ENCODE assay signal across 17 cellular contexts in genomic region chr7:132488634-132489302, GRCh38.
DNase-seq lines count a peak whose midpoint lies in the region; ATAC-seq and FAIRE-seq lines count a peak whose summit lies in the region.
"Had no signal": no experiment of that assay in that cellular context is flagged by ENCODE, and none has a peak within 500 bp of the region (broad histone marks: within the 10 kb centered on the region; RNA-seq: fewer than 3 reads in every experiment).

No MANE protein-coding gene starts in this region.

- DNase-seq in activated naive CD8-positive, alpha-beta T cell treated with anti-CD3 and anti-CD28 coated beads for 36 hours, result no peak
- DNase-seq in OCI-M1 (lab: John Stamatoyannopoulos, UW) (peak; percentile 6), fibroblast of peridontal ligament (ENCODE audit: extremely low read depth) (peak; percentile 46), urothelium cell line (ENCODE audit: low spot score) (peak; percentile 13), amygdala (lab: John Stamatoyannopoulos, UW) (no peak)
- DNase-seq: activated CD4-positive, alpha-beta T cell treated with anti-CD3 and anti-CD28 coated beads for 1 hour; activated CD8-positive, alpha-beta memory T cell treated with anti-CD3 and anti-CD28 coated beads, Interleukin-2, amount 10 ng/mL, durations not matched to agents 7 days and 5 days; anterior cingulate cortex; hippocampal formation; mesendoderm; NCI-H2081; NCI-H524 treated with DMSO at 0.1 percent for 48 hours; stimulated activated CD8-positive, alpha-beta memory T cell treated with anti-CD3 and anti-CD28 coated beads, Interleukin-4, amount 100 ng/mL, for 48 hours had no signal

- no peak overlapping the region for H3K4me3 Mint-ChIP-seq in activated naive CD8-positive, alpha-beta T cell
- no peak overlapping the region for H3K4me3 Mint-ChIP-seq in activated naive CD8-positive, alpha-beta T cell treated with anti-CD3 and anti-CD28 coated beads for 36 hours
- H3K4me3 Mint-ChIP-seq: activated CD8-positive, alpha-beta memory T cell treated with anti-CD3 and anti-CD28 coated beads, Interleukin-2, amount 10 ng/mL, durations not matched to agents 7 days and 5 days; nephron had no signal

- peak overlapping the region; percentile 0 for H3K27ac Mint-ChIP-seq in activated naive CD8-positive, alpha-beta T cell
- H3K27ac Mint-ChIP-seq in activated naive CD8-positive, alpha-beta T cell treated with anti-CD3 and anti-CD28 coated beads for 36 hours, result no peak overlapping the region
- H3K27ac Mint-ChIP-seq: activated CD8-positive, alpha-beta memory T cell treated with anti-CD3 and anti-CD28 coated beads, Interleukin-2, amount 10 ng/mL, durations not matched to agents 7 days and 5 days had no signal

- no peak for FAIRE-seq in urothelium cell line (lab: Jason Lieb, UNC)

- peaks cover 57% of the 10 kb centered on the region for H3K4me1 Mint-ChIP-seq in activated naive CD8-positive, alpha-beta T cell (ENCODE audit: low read depth)
- peaks cover 40% of the 10 kb centered on the region for H3K4me1 Mint-ChIP-seq in activated naive CD8-positive, alpha-beta T cell treated with anti-CD3 and anti-CD28 coated beads for 36 hours

- no peaks in the 10 kb centered on the region for H3K27me3 Mint-ChIP-seq in activated naive CD8-positive, alpha-beta T cell
- H3K27me3 Mint-ChIP-seq in activated naive CD8-positive, alpha-beta T cell treated with anti-CD3 and anti-CD28 coated beads for 36 hours, result no peaks in the 10 kb centered on the region

- no peaks in the 10 kb centered on the region for H3K9me3 Mint-ChIP-seq in activated naive CD8-positive, alpha-beta T cell (ENCODE audit: low read depth)
- H3K9me3 Mint-ChIP-seq in activated naive CD8-positive, alpha-beta T cell treated with anti-CD3 and anti-CD28 coated beads for 36 hours, result no peaks in the 10 kb centered on the region
- H3K9me3 Mint-ChIP-seq: nephron had no signal

- ATAC-seq in activated CD4-positive, CD25-positive, alpha-beta regulatory T cell treated with anti-CD3 and anti-CD28 coated beads, Interleukin-2, amount 50 U/mL, for 24 hours, result no peak
- no peak for ATAC-seq in HG03108 (IDR thresholded peaks at IDR 0.05; ENCODE audit: unreplicated experiment)
- ATAC-seq: activated CD8-positive, alpha-beta memory T cell treated with anti-CD3 and anti-CD28 coated beads, Interleukin-2, amount 10 ng/mL, durations not matched to agents 7 days and 5 days had no signal

- no peaks in the 10 kb centered on the region for H3K36me3 Mint-ChIP-seq in activated naive CD8-positive, alpha-beta T cell
- H3K36me3 Mint-ChIP-seq in activated naive CD8-positive, alpha-beta T cell treated with anti-CD3 and anti-CD28 coated beads for 36 hours, result no peaks in the 10 kb centered on the region
- H3K36me3 Mint-ChIP-seq: activated CD8-positive, alpha-beta memory T cell treated with anti-CD3 and anti-CD28 coated beads, Interleukin-2, amount 10 ng/mL, durations not matched to agents 7 days and 5 days had no signal

Comparison
In these comparisons a context has a peak if more than half of its experiments do, and no peak if none do; other contexts are left out.
1. DNase-seq: peak in OCI-M1 (single experiment), fibroblast of peridontal ligament (single experiment) and urothelium cell line (single experiment); none in activated naive CD8-positive, alpha-beta T cell treated with anti-CD3 and anti-CD28 coated beads for 36 hours (single experiment) and amygdala (0 of 56).